ENCODE assay signal across 8 cellular contexts in the genomic region with DNA sequence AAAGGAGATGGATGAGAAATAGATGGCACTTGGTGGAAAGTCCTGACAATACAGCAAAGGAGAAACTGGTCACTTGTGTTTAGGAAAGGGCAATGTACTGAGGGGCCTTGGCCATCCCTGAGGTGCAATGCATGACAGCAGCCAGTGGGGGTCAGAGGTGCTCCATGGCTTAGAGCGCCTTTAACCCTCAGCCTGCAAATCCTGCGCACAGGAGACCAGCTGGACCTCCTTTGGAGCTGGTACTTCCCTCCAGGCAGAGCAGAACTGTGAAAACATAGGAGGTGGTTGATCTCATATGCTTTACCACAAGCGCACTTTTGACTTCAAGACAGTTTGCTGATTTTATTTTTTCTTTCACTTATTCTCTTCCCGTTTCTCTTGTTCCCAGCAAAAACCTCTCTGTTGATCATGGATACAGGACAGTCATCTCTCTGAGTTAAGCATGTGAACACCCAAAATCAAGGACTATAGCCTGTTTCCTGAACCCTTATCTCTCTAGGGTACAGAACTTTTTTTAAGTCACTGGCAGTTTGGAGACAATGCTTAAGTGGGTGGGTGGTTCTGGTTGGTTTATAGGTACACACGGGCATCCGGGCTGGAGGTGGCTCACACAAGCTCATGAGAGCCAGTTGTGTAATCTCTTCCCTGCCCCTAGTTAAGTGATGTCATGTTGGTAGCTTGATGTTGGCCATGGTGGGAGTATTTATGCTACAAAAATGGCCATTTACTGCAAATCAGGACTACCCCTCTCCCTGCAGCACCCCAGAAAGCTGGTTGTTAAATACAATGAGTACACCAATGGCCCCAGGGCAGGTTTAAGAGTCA. TPM values are rescaled to one million over a fixed set of nuclear protein-coding genes. Genes with fewer than 3 reads are reported as not detected.
DNase-seq lines count a peak whose midpoint lies in the region; ATAC-seq and TF ChIP-seq lines count a peak whose summit lies in the region.

No MANE protein-coding gene starts in this region.

- H3K27ac ChIP-seq in PC-9 (peak overlapping the region; percentile 44), esophagus muscularis mucosa (replicated peaks in 1 of 4) (no peak overlapping the region)

- H3K4me1 Mint-ChIP-seq in natural killer cell treated with Interleukin-12 subunit alpha and Interleukin-12 subunit beta and Interleukin-15 and Interleukin-18, amount 100 ng/mL, for 72 hours (ENCODE audit: low read depth in 2 of 2): peaks cover 4 to 7% of the 10 kb centered on the region in 2 donors

- H3K4me3 Mint-ChIP-seq in natural killer cell treated with Interleukin-12 subunit alpha and Interleukin-12 subunit beta and Interleukin-15 and Interleukin-18, amount 100 ng/mL, for 72 hours: no peak overlapping the region

- H3K9me3 ChIP-seq in PC-9 (ENCODE audit: insufficient read depth, low read depth): no peaks in the 10 kb centered on the region
- H3K9me3 ChIP-seq in esophagus muscularis mucosa: no peaks in the 10 kb centered on the region

- no peaks in the 10 kb centered on the region for H3K9me3 Mint-ChIP-seq in natural killer cell treated with Interleukin-12 subunit alpha and Interleukin-12 subunit beta and Interleukin-15 and Interleukin-18, amount 100 ng/mL, for 72 hours

- peaks cover 8 to 17% of the 10 kb centered on the region in 2 donors for H3K27me3 Mint-ChIP-seq in natural killer cell treated with Interleukin-12 subunit alpha and Interleukin-12 subunit beta and Interleukin-15 and Interleukin-18, amount 100 ng/mL, for 72 hours

- no peaks in the 10 kb centered on the region for H3K36me3 Mint-ChIP-seq in natural killer cell treated with Interleukin-12 subunit alpha and Interleukin-12 subunit beta and Interleukin-15 and Interleukin-18, amount 100 ng/mL, for 72 hours

- WGBS in esophagus muscularis mucosa: 19% methylated on average over 4 of the region's 6 CpGs

- no peak overlapping the region for H2AFZ ChIP-seq in PC-9

- CTCF ChIA-PET in PC-9 (lab: Charles Lee): interaction anchor here (0.7 to 1.4 kb wide), 5 partner anchors 80 to 630 kb away, joined by 3 to 6 read pairs (median 3); no protein-coding TSS in a partner anchor

- no peak overlapping the region for H3K27ac Mint-ChIP-seq in natural killer cell treated with Interleukin-12 subunit alpha and Interleukin-12 subunit beta and Interleukin-15 and Interleukin-18, amount 100 ng/mL, for 72 hours

- H3K4me3 ChIP-seq in PC-9 (no peak overlapping the region), esophagus muscularis mucosa (no peak overlapping the region)

- H3K4me1 ChIP-seq in PC-9 (replicated peaks; ENCODE audit: insufficient read depth) (peaks cover 11% of the 10 kb centered on the region), esophagus muscularis mucosa (peaks cover 0 to 13% (median 9%) of the 10 kb centered on the region in 4 donors)

- H3K79me2 ChIP-seq in PC-9 (ENCODE audit: low read depth): no peaks in the 10 kb centered on the region

- no peaks in the 10 kb centered on the region for H4K20me1 ChIP-seq in PC-9 (ENCODE audit: insufficient read depth)

- peak; percentile 88 for DNase-seq in DMS 273 (lab: John Stamatoyannopoulos, UW; ENCODE audit: unreplicated experiment)
- peak in 71 of 76 experiments; percentile 1 to 82 (median 59) for DNase-seq in HUDEP-2 (lab: John Stamatoyannopoulos, UW; ENCODE audit: unreplicated experiment in 76 of 76)
- DNase-seq in PC-9: peak; percentile 83 to 84
- DNase-seq in activated T-cell treated with anti-CD3 and anti-CD28 coated beads for 48 hours (ENCODE audit: low read depth): peak; percentile 73
- peak; percentile 94 for DNase-seq in esophagus muscularis mucosa (ENCODE audit: extremely low spot score)
- DNase-seq in natural killer cell treated with Interleukin-12 subunit alpha and Interleukin-12 subunit beta and Interleukin-15 and Interleukin-18, amount 100 ng/mL, for 72 hours (ENCODE audit: low spot score): peak; percentile 76
- DNase-seq in stimulated activated naive CD4-positive, alpha-beta T cell treated with Interleukin-2 at 50 U/mL for 16 hours (lab: John Stamatoyannopoulos, UW): peak; percentile 68

- intact Hi-C loops in PC-9 (cut with micrococcal nuclease; ENCODE audit: unreplicated experiment) (loop anchor here (1.0 to 5.0 kb wide), 12 partner anchors 76 to 1007 kb away; partner anchors contain the start of gene SETD9), esophagus muscularis mucosa (cut with DNase I) (loop anchor here (2.0 kb wide), 1 partner anchor 568 kb away; no protein-coding TSS in a partner anchor)

- no TSS peak for BruUV-seq in PC-9 (replicated peaks; lab: Mats Ljungman, UMichigan)

- no peak for TF ChIP-seq EP300 in esophagus muscularis mucosa (IDR thresholded peaks at IDR 0.05)

- H3K9me2 ChIP-seq in PC-9 (ENCODE audit: insufficient read depth): no peaks in the 10 kb centered on the region

- ATAC-seq in GM21447 (IDR thresholded peaks at IDR 0.05; ENCODE audit: unreplicated experiment): peak; percentile 85
- peak; percentile 87 to 91 for ATAC-seq in natural killer cell treated with Interleukin-12 subunit alpha and Interleukin-12 subunit beta and Interleukin-15 and Interleukin-18, amount 100 ng/mL, for 72 hours

- H3K36me3 ChIP-seq in PC-9 (ENCODE audit: low read depth) (no peaks in the 10 kb centered on the region), esophagus muscularis mucosa (no peaks in the 10 kb centered on the region)

- POLR2A ChIA-PET in PC-9 (lab: Charles Lee; ENCODE audit: unreplicated experiment): interaction anchor here (0.6 to 0.7 kb wide), 2 partner anchors 488 to 639 kb away, joined by 3 read pairs; no protein-coding TSS in a partner anchor

- H3K4me2 ChIP-seq in PC-9: peak overlapping the region; percentile 21

- TF ChIP-seq CTCF in PC-9 (conservative IDR thresholded peaks at IDR 0.05): peak; percentile 98
- TF ChIP-seq CTCF in esophagus muscularis mucosa (IDR thresholded peaks at IDR 0.05): peak; percentile 94 to 98 (median 96)

- H3F3A ChIP-seq in PC-9 (ENCODE audit: insufficient read depth, low read depth): 0 out of 2 replicates have a peak, but pooled peaks cover 6% of the 10 kb centered on the region

- H3K27me3 ChIP-seq in PC-9 (ENCODE audit: insufficient read depth, low read depth) (no peaks in the 10 kb centered on the region), esophagus muscularis mucosa (no peaks in the 10 kb centered on the region)

- TF ChIP-seq POLR2A in esophagus muscularis mucosa (IDR thresholded peaks at IDR 0.05; ENCODE audit: low read depth): no peak

RNA-seq across cellular contexts. Expression of gene ANKRD55, which starts 37.6 kb away (rescaled TPM):
- total RNA-seq in PC-9 (2021): not detected in 2 replicates
- under 1 TPM in 1 of 4 donors, not detected in 3; 0.66 TPM for total RNA-seq in esophagus muscularis mucosa
- under 1 TPM in 1 of 2 donors, not detected in 1; 0.28 TPM for total RNA-seq in natural killer cell treated with Interleukin-12 subunit alpha and Interleukin-12 subunit beta and Interleukin-15 and Interleukin-18, amount 100 ng/mL, for 72 hours
